ENCODE assay signal across 9 cellular contexts in the genomic region with DNA sequence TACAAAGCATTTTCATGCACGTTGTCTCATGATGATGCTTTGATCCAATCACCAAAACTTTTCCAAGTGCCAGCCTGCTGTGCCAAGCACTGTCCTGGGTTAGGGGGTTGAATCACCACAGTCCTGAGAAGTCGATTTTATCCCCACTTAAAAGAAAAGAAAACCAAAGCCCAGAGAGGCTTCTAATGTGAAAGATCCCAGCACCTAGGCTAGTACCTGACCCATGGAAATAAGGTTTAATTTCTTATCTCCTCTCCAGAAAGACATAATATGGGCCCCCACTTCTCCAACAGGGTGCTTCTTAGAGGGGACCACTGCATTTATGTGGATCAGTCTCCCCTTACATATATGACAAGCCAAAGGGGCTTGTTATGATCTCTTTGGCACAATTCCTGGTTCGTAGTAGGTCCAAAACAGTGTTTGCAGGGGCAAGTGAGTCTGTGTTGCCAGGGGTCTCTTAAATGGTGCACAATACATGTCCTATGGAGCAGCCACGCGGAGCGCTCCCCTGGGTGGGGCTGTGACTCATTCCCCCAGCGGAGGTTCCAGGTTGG. TPM values are rescaled to one million over a fixed set of nuclear protein-coding genes. Genes with fewer than 3 reads are reported as not detected.
A peak's percentile ranks its signal among the peaks of the same experiment; 100 is the strongest.
DNase-seq lines count a peak whose midpoint lies in the region; ATAC-seq and TF ChIP-seq lines count a peak whose summit lies in the region.
"Had no signal": no experiment of that assay in that cellular context is flagged by ENCODE, and none has a peak within 500 bp of the region (broad histone marks: within the 10 kb centered on the region; RNA-seq: fewer than 3 reads in every experiment).

No MANE protein-coding gene starts in this region.

- no peak for TF ChIP-seq CTCF in BE2C (IDR thresholded peaks at IDR 0.05; ENCODE audit: low read depth, low read length)
- TF ChIP-seq CTCF in MM.1S (IDR thresholded peaks at IDR 0.05; ENCODE audit: low read length) = no peak
- TF ChIP-seq CTCF in neutrophil (IDR thresholded peaks at IDR 0.05) = no peak
- TF ChIP-seq CTCF in lower leg skin (IDR thresholded peaks at IDR 0.05) = no peak

- peak overlapping the region; percentile 76; the same call in 1 of the 2 replicates for H3K9ac ChIP-seq in MM.1S (ENCODE audit: low read length)
- H3K9ac ChIP-seq in duodenal mucosa (ENCODE audit: low read depth in 1 of 2, low read length in 2 of 2) = peak overlapping the region; percentile 90 to 94

- H3K27me3 ChIP-seq in BE2C (no peaks in the 10 kb centered on the region), MM.1S (replicated peaks; ENCODE audit: insufficient read depth, low read length) (no peaks in the 10 kb centered on the region), duodenal mucosa (ENCODE audit: control insufficient read depth in 1 of 2, insufficient read depth in 2 of 2, low read length in 2 of 2) (no peaks in the 10 kb centered on the region), neutrophil (no peaks in the 10 kb centered on the region)

- peak overlapping the region; percentile 67; the same call in 1 of the 2 replicates for H2AFZ ChIP-seq in MM.1S (ENCODE audit: low read length)

- H3K79me2 ChIP-seq in MM.1S (ENCODE audit: low read length) = peaks cover 27% of the 10 kb centered on the region

- no peaks in the 10 kb centered on the region for H4K20me1 ChIP-seq in MM.1S (ENCODE audit: insufficient read depth, low read length)

- 4 to 9% methylated on average over 7 of the region's 7 CpGs for WGBS in lower leg skin, 2 donors

- H3K4me2 ChIP-seq in MM.1S (ENCODE audit: low read depth, low read length) = peak overlapping the region; percentile 89

- H3K9me2 ChIP-seq in MM.1S (replicated peaks; ENCODE audit: insufficient read depth, low read length) = no peaks in the 10 kb centered on the region

- H3K4me3 ChIP-seq in BE2C (ENCODE audit: low read depth, low read length) (peak overlapping the region; percentile 77), MM.1S (ENCODE audit: low read length) (peak overlapping the region; percentile 72), duodenal mucosa (ENCODE audit: low read depth in 1 of 2, low read length in 2 of 2) (peak overlapping the region; percentile 89 to 92), neutrophil (ENCODE audit: low read depth in 1 of 2, low read length in 1 of 2) (peak overlapping the region in 1 of 2 experiments; percentile 67), lower leg skin (ENCODE audit: low read depth, poor library complexity, severe bottlenecking) (no peak overlapping the region)

- H3K9me3 ChIP-seq in BE2C = no peaks in the 10 kb centered on the region
- H3K9me3 ChIP-seq in MM.1S (replicated peaks; ENCODE audit: insufficient read depth, low read length) = no peaks in the 10 kb centered on the region
- no peaks in the 10 kb centered on the region for H3K9me3 ChIP-seq in duodenal mucosa (ENCODE audit: control insufficient read depth in 1 of 2, low read length in 2 of 2)
- no peaks in the 10 kb centered on the region for H3K9me3 ChIP-seq in neutrophil

- H3K27ac ChIP-seq in MM.1S (ENCODE audit: low read length) = peak overlapping the region; percentile 90; the same call in 1 of the 2 replicates
- H3K27ac ChIP-seq in duodenal mucosa (ENCODE audit: low read depth, low read length) = peak overlapping the region; percentile 67
- H3K27ac ChIP-seq in neutrophil = peak overlapping the region; percentile 84

- intact Hi-C loops in lower leg skin (cut with DNase I; ENCODE audit: low total_unique reads) = no loop called here

- TF ChIP-seq POLR2A in lower leg skin (IDR thresholded peaks at IDR 0.05) = no peak

- H3K36me3 ChIP-seq in BE2C (no peaks in the 10 kb centered on the region), MM.1S (replicated peaks; ENCODE audit: insufficient read depth, low read length) (no peaks in the 10 kb centered on the region), duodenal mucosa (ENCODE audit: control insufficient read depth in 1 of 2, insufficient read depth in 2 of 2, low read length in 2 of 2) (no peaks in the 10 kb centered on the region), neutrophil (no peaks in the 10 kb centered on the region)

- H3K4me1 ChIP-seq in BE2C (peaks cover 17% of the 10 kb centered on the region), MM.1S (ENCODE audit: low read length) (peaks cover 33% of the 10 kb centered on the region), duodenal mucosa (ENCODE audit: control insufficient read depth in 1 of 2, insufficient read depth in 2 of 2, low read length in 2 of 2) (peaks cover 27 to 45% of the 10 kb centered on the region in 2 donors), neutrophil (ENCODE audit: control insufficient read depth in 1 of 2, insufficient read depth in 1 of 2, low read depth in 1 of 2, low read length in 1 of 2) (peaks cover 64 to 66% of the 10 kb centered on the region in 2 experiments)

- no peak for ATAC-seq in HG03025 (IDR thresholded peaks at IDR 0.05; ENCODE audit: low FRiP score, unreplicated experiment)

- DNase-seq in BE2C (no peak), MM.1S (no peak), NCI-H1930 (lab: John Stamatoyannopoulos, UW) (no peak), lower leg skin (ENCODE audit: low spot score in 2 of 2) (no peak), NCI-H446 treated with DMSO at 0.1 percent for 48 hours (lab: John Stamatoyannopoulos, UW) (no peak)

- H3F3A ChIP-seq in MM.1S (ENCODE audit: insufficient read depth, low read length) = peaks cover 36% of the 10 kb centered on the region

RNA-seq across cellular contexts. Expression of gene BCL9L, which starts 1.9 kb away (rescaled TPM):
- 104 TPM for polyA plus RNA-seq in BE2C (2012; ENCODE audit: insufficient read depth, insufficient read length, low read depth)
- total RNA-seq in lower leg skin = 10 to 100 TPM; 34.5 to 59.4 (median 45.8) TPM

RNA-seq across cellular contexts. Expression of gene UPK2, which starts 28.5 kb away (rescaled TPM):
- 0.94 TPM for polyA plus RNA-seq in BE2C (2012; ENCODE audit: insufficient read depth, insufficient read length, low read depth)
- not detected for total RNA-seq in lower leg skin
- total RNA-seq: LHCN-M2 had no signal

RNA-seq across cellular contexts. Expression of gene FOXR1, which starts 43.9 kb away (rescaled TPM):
- not detected for polyA plus RNA-seq in BE2C (2012; ENCODE audit: insufficient read depth, insufficient read length, low read depth)
- total RNA-seq in lower leg skin = not detected
- total RNA-seq: LHCN-M2 had no signal

RNA-seq across cellular contexts. Expression of gene CXCR5, which starts 43.9 kb away (rescaled TPM):
- not detected for polyA plus RNA-seq in BE2C (2012; ENCODE audit: insufficient read depth, insufficient read length, low read depth)
- total RNA-seq in lower leg skin = not detected
- total RNA-seq: LHCN-M2 had no signal
